13 cellular contexts compared by ENCODE assay signal in the genomic region with DNA sequence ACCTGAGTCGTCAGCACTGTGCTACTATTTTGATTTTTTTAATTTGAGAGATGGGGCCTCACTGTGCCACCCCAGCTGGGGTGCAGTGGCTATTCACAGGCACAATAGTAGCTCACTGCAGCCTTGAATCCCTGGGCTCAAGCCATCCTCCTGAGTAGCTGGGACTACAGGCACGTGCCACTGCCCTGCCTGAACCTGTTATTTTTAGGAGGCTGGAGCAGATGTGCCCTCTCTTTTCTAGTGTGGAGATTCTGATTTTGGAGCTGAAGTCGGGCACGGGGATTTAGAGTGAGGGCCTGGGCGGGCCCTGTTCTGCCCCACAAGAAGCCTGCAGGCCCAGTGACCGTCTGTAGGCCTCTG. TPM values are rescaled to one million over a fixed set of nuclear protein-coding genes. Genes with fewer than 3 reads are reported as not detected.
A peak's percentile ranks its signal among the peaks of the same experiment; 100 is the strongest.
DNase-seq lines count a peak whose midpoint lies in the region; ATAC-seq, FAIRE-seq and TF ChIP-seq lines count a peak whose summit lies in the region.
"Had no signal": no experiment of that assay in that cellular context is flagged by ENCODE, and none has a peak within 500 bp of the region (broad histone marks: within the 10 kb centered on the region; RNA-seq: fewer than 3 reads in every experiment).

No MANE protein-coding gene starts in this region.

- no peak overlapping the region for H3K4me2 ChIP-seq in astrocyte (ENCODE audit: low read length)
- H3K4me2 ChIP-seq: KMS-11 had no signal

- H3K9ac ChIP-seq in astrocyte (ENCODE audit: low read length) = no peak overlapping the region
- H3K9ac ChIP-seq: KMS-11 had no signal

- DNase-seq in activated T-cell treated with anti-CD3 and anti-CD28 coated beads, Interleukin-2, amount 50 U/mL, for 24 hours = peak; percentile 22
- DNase-seq in activated T-cell treated with anti-CD3 and anti-CD28 coated beads, Interleukin-2, amount 50 U/mL, for 1 hour = no peak
- DNase-seq in astrocyte (ENCODE audit: low read depth) (no peak), lower lobe of right lung (no peak), testis (peak; percentile 7), EL (no peak), DMS 273 treated with DMSO at 0.1 percent for 48 hours (lab: John Stamatoyannopoulos, UW) (no peak)
- no peak for DNase-seq in activated CD4-positive, CD25-positive, alpha-beta regulatory T cell (lab: John Stamatoyannopoulos, UW)
- DNase-seq: GF-D8, GOT3, NCI-H2081 treated with DMSO at 0.1 percent for 48 hours had no signal

- H3K27ac ChIP-seq in astrocyte (ENCODE audit: low read depth, low read length) = peak overlapping the region; percentile 75
- peak overlapping the region; percentile 75 for H3K27ac ChIP-seq in lower lobe of right lung
- H3K27ac ChIP-seq in testis = no peak overlapping the region

- peaks cover 14% of the 10 kb centered on the region for H3K36me3 ChIP-seq in astrocyte (ENCODE audit: insufficient read depth, low read length)
- H3K36me3 ChIP-seq in lower lobe of right lung = peaks cover 71% of the 10 kb centered on the region
- no peaks in the 10 kb centered on the region for H3K36me3 ChIP-seq in testis (ENCODE audit: low read depth, missing control alignments)

- H3K9me3 ChIP-seq in astrocyte (ENCODE audit: insufficient read depth, low read depth, low read length) (no peaks in the 10 kb centered on the region), lower lobe of right lung (no peaks in the 10 kb centered on the region), testis (no peaks in the 10 kb centered on the region)

- no peak overlapping the region for H3K4me3 ChIP-seq in astrocyte (ENCODE audit: insufficient read depth, low read depth, low read length)
- H3K4me3 ChIP-seq in lower lobe of right lung = no peak overlapping the region
- H3K4me3 ChIP-seq in testis = no peak overlapping the region

- H3K4me1 ChIP-seq in astrocyte (ENCODE audit: insufficient read depth, low read length) = peaks cover 8% of the 10 kb centered on the region
- peaks cover 27% of the 10 kb centered on the region for H3K4me1 ChIP-seq in lower lobe of right lung
- no peaks in the 10 kb centered on the region for H3K4me1 ChIP-seq in testis

- H3K27me3 Mint-ChIP-seq in activated T-cell treated with anti-CD3 and anti-CD28 coated beads, Interleukin-2, amount 50 U/mL, for 24 hours = no peaks in the 10 kb centered on the region
- no peaks in the 10 kb centered on the region for H3K27me3 Mint-ChIP-seq in astrocyte (ENCODE audit: low read depth, unreplicated experiment)

- H3K27me3 ChIP-seq in astrocyte (ENCODE audit: insufficient read depth, low read length) (no peaks in the 10 kb centered on the region), lower lobe of right lung (ENCODE audit: low read depth) (no peaks in the 10 kb centered on the region), testis (no peaks in the 10 kb centered on the region)

- intact Hi-C loops in lower lobe of right lung (cut with DNase I) (no loop called here), testis (cut with DNase I; ENCODE audit: low total_unique reads) (no loop called here)

- peak overlapping the region; percentile 88 for H3K27ac Mint-ChIP-seq in activated T-cell treated with anti-CD3 and anti-CD28 coated beads, Interleukin-2, amount 50 U/mL, for 24 hours
- H3K27ac Mint-ChIP-seq in astrocyte (ENCODE audit: unreplicated experiment) = peak overlapping the region; percentile 75

- H3K9me3 Mint-ChIP-seq in activated T-cell treated with anti-CD3 and anti-CD28 coated beads, Interleukin-2, amount 50 U/mL, for 24 hours = no peaks in the 10 kb centered on the region
- no peaks in the 10 kb centered on the region for H3K9me3 Mint-ChIP-seq in astrocyte (ENCODE audit: unreplicated experiment)

- TF ChIP-seq POLR2A in testis (IDR thresholded peaks at IDR 0.05) = no peak

- no peak overlapping the region for H3K4me3 Mint-ChIP-seq in activated T-cell treated with anti-CD3 and anti-CD28 coated beads, Interleukin-2, amount 50 U/mL, for 24 hours
- H3K4me3 Mint-ChIP-seq in astrocyte (ENCODE audit: unreplicated experiment) = no peak overlapping the region

- H2AFZ ChIP-seq in astrocyte (ENCODE audit: low read depth, low read length) = no peak overlapping the region

- FAIRE-seq in astrocyte (lab: Jason Lieb, UNC) = no peak

- H4K20me1 ChIP-seq in astrocyte (ENCODE audit: insufficient read depth, low read length) = no peaks in the 10 kb centered on the region

- no peaks in the 10 kb centered on the region for H3K79me2 ChIP-seq in astrocyte (ENCODE audit: insufficient read depth, low read length)

- TF ChIP-seq CTCF in astrocyte (IDR thresholded peaks at IDR 0.05; ENCODE audit: insufficient read depth, low read depth, low read length) (no peak), lower lobe of right lung (IDR thresholded peaks at IDR 0.05) (no peak), testis (IDR thresholded peaks at IDR 0.05) (no peak)

- 73 to 79% methylated on average over 6 of the region's 6 CpGs for WGBS in testis, 2 donors

- peaks cover 88% of the 10 kb centered on the region for H3K36me3 Mint-ChIP-seq in activated T-cell treated with anti-CD3 and anti-CD28 coated beads, Interleukin-2, amount 50 U/mL, for 24 hours (ENCODE audit: low read depth)
- peaks cover 32% of the 10 kb centered on the region for H3K36me3 Mint-ChIP-seq in astrocyte (ENCODE audit: low read depth, unreplicated experiment)

- ATAC-seq in lower lobe of right lung = no peak

- H3K4me1 Mint-ChIP-seq in activated T-cell treated with anti-CD3 and anti-CD28 coated beads, Interleukin-2, amount 50 U/mL, for 24 hours (ENCODE audit: low read depth) = peaks cover 38% of the 10 kb centered on the region
- peaks cover 15% of the 10 kb centered on the region for H3K4me1 Mint-ChIP-seq in astrocyte (ENCODE audit: low read depth, unreplicated experiment)

RNA-seq across cellular contexts. Expression of a gene that starts 17.3 kb away (rescaled TPM):
- total RNA-seq in astrocyte (not detected in 2 replicates), lower lobe of right lung (not detected), testis (under 1 TPM; 0.37 to 0.87 TPM)
- 0.78 TPM for polyA plus RNA-seq in testis (ENCODE audit: insufficient read depth, low read depth, low replicate concordance)
- total RNA-seq: T-helper 2 cell treated with Interferon-gamma antibody and Interleukin-4, amounts not matched to agents 100 ng/mL and 5 ng/mL, for 36 hours had no signal

RNA-seq across cellular contexts. Expression of a gene that starts 34.2 kb away (rescaled TPM):
- 24.3 and 30.2 TPM in 2 replicates for total RNA-seq in astrocyte
- 76.0 TPM for total RNA-seq in lower lobe of right lung
- 100 to 1,000 TPM; 185 to 322 TPM for total RNA-seq in testis
- polyA plus RNA-seq in testis (ENCODE audit: insufficient read depth, low read depth, low replicate concordance) = 72.3 TPM

RNA-seq across cellular contexts. Expression of a gene that starts 35.9 kb away (rescaled TPM):
- 12.3 and 13.1 TPM in 2 replicates for total RNA-seq in astrocyte
- total RNA-seq in lower lobe of right lung = 8.3 TPM
- 10 to 100 TPM; 12.9 to 18.2 TPM for total RNA-seq in testis
- polyA plus RNA-seq in testis (ENCODE audit: insufficient read depth, low read depth, low replicate concordance) = 12.8 TPM

Comparison
In these comparisons a context has a peak if more than half of its experiments do, and no peak if none do; other contexts are left out.
1. DNase-seq: peak in activated T-cell treated with anti-CD3 and anti-CD28 coated beads, Interleukin-2, amount 50 U/mL, for 24 hours (single experiment) and testis (single experiment); none in activated T-cell treated with anti-CD3 and anti-CD28 coated beads, Interleukin-2, amount 50 U/mL, for 1 hour (single experiment), astrocyte (single experiment), lower lobe of right lung (single experiment), EL (single experiment), activated CD4-positive, CD25-positive, alpha-beta regulatory T cell (0 of 4) and DMS 273 treated with DMSO at 0.1 percent for 48 hours (single experiment).
2. H3K27ac ChIP-seq: peak in astrocyte (single experiment) and lower lobe of right lung (single experiment); none in testis (0 of 2).